9 cellular contexts compared by ENCODE assay signal in genomic region chr15:34366271-34367043, GRCh38. TPM values are rescaled to one million over a fixed set of nuclear protein-coding genes. Genes with fewer than 3 reads are reported as not detected.
A peak's percentile ranks its signal among the peaks of the same experiment; 100 is the strongest.
DNase-seq lines count a peak whose midpoint lies in the region; ATAC-seq and TF ChIP-seq lines count a peak whose summit lies in the region.
"Had no signal": no experiment of that assay in that cellular context is flagged by ENCODE, and none has a peak within 500 bp of the region (broad histone marks: within the 10 kb centered on the region; RNA-seq: fewer than 3 reads in every experiment).

No MANE protein-coding gene starts in this region.

- H3K4me3 Mint-ChIP-seq in activated T-cell treated with anti-CD3 and anti-CD28 coated beads, Interleukin-2, amount 50 U/mL, for 24 hours = peak overlapping the region; percentile 96

- no peaks in the 10 kb centered on the region for H3K27me3 ChIP-seq in esophagus muscularis mucosa
- no peaks in the 10 kb centered on the region for H3K27me3 ChIP-seq in mucosa of stomach (ENCODE audit: control insufficient read depth, insufficient read depth, low read length)

- peaks cover 36% of the 10 kb centered on the region for H3K36me3 Mint-ChIP-seq in activated T-cell treated with anti-CD3 and anti-CD28 coated beads, Interleukin-2, amount 50 U/mL, for 24 hours (ENCODE audit: low read depth)

- TF ChIP-seq POLR2A in esophagus muscularis mucosa (IDR thresholded peaks at IDR 0.05; ENCODE audit: low read depth) = no peak

- no peak for TF ChIP-seq EP300 in esophagus muscularis mucosa (IDR thresholded peaks at IDR 0.05)

- H3K27me3 Mint-ChIP-seq in activated T-cell treated with anti-CD3 and anti-CD28 coated beads, Interleukin-2, amount 50 U/mL, for 24 hours = no peaks in the 10 kb centered on the region

- peak; percentile 56 for DNase-seq in COR-L47 (lab: John Stamatoyannopoulos, UW)
- DNase-seq in NOMO-1 treated with dmso at 0.1 percent for 144 hours (lab: John Stamatoyannopoulos, UW; ENCODE audit: unreplicated experiment) = peak; percentile 43
- peak; percentile 69 for DNase-seq in activated T-cell treated with anti-CD3 and anti-CD28 coated beads, Interleukin-2, amount 50 U/mL, for 24 hours
- peak; percentile 89 for DNase-seq in esophagus muscularis mucosa (ENCODE audit: extremely low spot score)
- DNase-seq in stimulated activated naive CD8-positive, alpha-beta T cell treated with anti-CD3 and anti-CD28 coated beads, Interleukin-15, Interleukin-2, amounts not matched to agents 100 U/mL and 50 U/mL, for 24 hours = peak; percentile 72

- H3K4me1 ChIP-seq in esophagus muscularis mucosa (peaks cover 16 to 31% (median 26%) of the 10 kb centered on the region in 4 donors), mucosa of stomach (ENCODE audit: control insufficient read depth, insufficient read depth, low read length) (peaks cover 52% of the 10 kb centered on the region)

- ATAC-seq in HG02885 (IDR thresholded peaks at IDR 0.05; ENCODE audit: poor library complexity, unreplicated experiment) = peak; percentile 16
- ATAC-seq in stimulated activated naive CD8-positive, alpha-beta T cell treated with anti-CD3 and anti-CD28 coated beads, Interleukin-15, Interleukin-2, amounts not matched to agents 100 U/mL and 50 U/mL, for 24 hours = peak; percentile 29
- no peak for ATAC-seq in GM21526 (IDR thresholded peaks at IDR 0.05; ENCODE audit: low FRiP score, unreplicated experiment)

- H3K36me3 ChIP-seq in esophagus muscularis mucosa (peaks cover 0 to 23% (median 14%) of the 10 kb centered on the region in 4 donors), mucosa of stomach (ENCODE audit: control insufficient read depth, insufficient read depth, low read length) (peaks cover 15% of the 10 kb centered on the region)

- H3K9me3 ChIP-seq in esophagus muscularis mucosa (no peaks in the 10 kb centered on the region), mucosa of stomach (ENCODE audit: control insufficient read depth, low read length) (no peaks in the 10 kb centered on the region)

- H3K27ac Mint-ChIP-seq in activated T-cell treated with anti-CD3 and anti-CD28 coated beads, Interleukin-2, amount 50 U/mL, for 24 hours = peak overlapping the region; percentile 91

- WGBS in esophagus muscularis mucosa = under 1% methylated on average over 29 of the region's 36 CpGs

- intact Hi-C loops in esophagus muscularis mucosa (cut with DNase I) = loop anchor here (1.0 to 5.0 kb wide), 3 partner anchors 23 to 269 kb away; partner anchors contain the start of genes NOP10 and NUTM1

- peak overlapping the region; percentile 89 to 98 (median 92) for H3K4me3 ChIP-seq in esophagus muscularis mucosa
- H3K4me3 ChIP-seq in mucosa of stomach (ENCODE audit: low read length) = peak overlapping the region; percentile 91

- peak overlapping the region; percentile 96 to 98 (median 98) for H3K27ac ChIP-seq in esophagus muscularis mucosa (replicated peaks in 1 of 4)

- H3K9ac ChIP-seq in mucosa of stomach (ENCODE audit: low read length) = peak overlapping the region; percentile 83

- TF ChIP-seq CTCF in esophagus muscularis mucosa (IDR thresholded peaks at IDR 0.05) = no peak

- peaks cover 37% of the 10 kb centered on the region for H3K4me1 Mint-ChIP-seq in activated T-cell treated with anti-CD3 and anti-CD28 coated beads, Interleukin-2, amount 50 U/mL, for 24 hours (ENCODE audit: low read depth)

- no peaks in the 10 kb centered on the region for H3K9me3 Mint-ChIP-seq in activated T-cell treated with anti-CD3 and anti-CD28 coated beads, Interleukin-2, amount 50 U/mL, for 24 hours

RNA-seq across cellular contexts. Expression of gene LPCAT4, which starts 0.5 kb away (rescaled TPM):
- 10 to 100 TPM in 2 of 4 donors, 1 to 10 TPM in 2; 7.5 to 14.9 (median 11.5) TPM for total RNA-seq in esophagus muscularis mucosa

RNA-seq across cellular contexts. Expression of gene NUTM1, which starts 23.3 kb away (rescaled TPM):
- not detected for total RNA-seq in esophagus muscularis mucosa
- total RNA-seq: activated CD8-positive, alpha-beta memory T cell treated with anti-CD3 and anti-CD28 coated beads for 36 hours had no signal

RNA-seq across cellular contexts. Expression of gene NOP10, which starts 23.5 kb away (rescaled TPM):
- total RNA-seq in esophagus muscularis mucosa = 100 to 1,000 TPM in 3 of 4 donors, 10 to 100 TPM in 1; 78.5 to 136 (median 116) TPM

RNA-seq across cellular contexts. Expression of gene SLC12A6, which starts 28.9 kb away (rescaled TPM):
- total RNA-seq in esophagus muscularis mucosa = 10 to 100 TPM; 16.1 to 21.4 (median 16.3) TPM
